18 cellular contexts compared by ENCODE assay signal in genomic region chr7:10956528-10956927, GRCh38. TPM values are rescaled to one million over a fixed set of nuclear protein-coding genes. Genes with fewer than 3 reads are reported as not detected.
DNase-seq lines count a peak whose midpoint lies in the region; ATAC-seq, FAIRE-seq and TF ChIP-seq lines count a peak whose summit lies in the region.
"Had no signal": no experiment of that assay in that cellular context is flagged by ENCODE, and none has a peak within 500 bp of the region (broad histone marks: within the 10 kb centered on the region; RNA-seq: fewer than 3 reads in every experiment).

No MANE protein-coding gene starts in this region.

- H3K9ac ChIP-seq in HepG2 (ENCODE audit: insufficient read depth, low read depth, low read length): peak overlapping the region; percentile 34; the same call in 1 of the 2 replicates
- H3K9ac ChIP-seq in mesenchymal stem cell (ENCODE audit: low read length): peak overlapping the region; percentile 16
- H3K9ac ChIP-seq: BLaER1 treated with 17β-estradiol and CSF1 and Interleukin-3, amounts not matched to agents 10 nM and 100 nM had no signal

- H2BK15ac ChIP-seq in mesenchymal stem cell (ENCODE audit: low read depth, poor library complexity, severe bottlenecking): no peak overlapping the region

- BruUV-seq in HepG2 (replicated peaks; lab: Mats Ljungman, UMichigan) (no TSS peak), Panc1 (replicated peaks; lab: Mats Ljungman, UMichigan) (no TSS peak), Caco-2 (replicated peaks; lab: Mats Ljungman, UMichigan) (no TSS peak)

- CTCF ChIA-PET in HepG2 (lab: Yijun Ruan, JAX; ENCODE audit: low intra/inter-chr PET ratio, low total read pairs) (no interaction called here), Panc1 (lab: Charles Lee) (no interaction called here), Caco-2 (lab: Charles Lee) (no interaction called here)

- TF ChIP-seq POLR2A in HepG2 (IDR thresholded peaks at IDR 0.05; ENCODE audit: insufficient read depth in 1 of 2, low read depth in 2 of 2, low read length in 2 of 2): no peak
- TF ChIP-seq POLR2A in right lobe of liver (IDR thresholded peaks at IDR 0.05): no peak

- H2BK120ac ChIP-seq in mesenchymal stem cell (ENCODE audit: low read depth, low read length): no peak overlapping the region

- H4K20me1 ChIP-seq in HepG2 (ENCODE audit: insufficient read depth, low read length): no peaks in the 10 kb centered on the region
- H4K20me1 ChIP-seq: BLaER1 treated with 17β-estradiol and CSF1 and Interleukin-3, amounts not matched to agents 10 nM and 100 nM had no signal

- H3K4me2 ChIP-seq in HepG2 (ENCODE audit: low read depth, low read length): peak overlapping the region; percentile 57
- H3K4me2 ChIP-seq in mesenchymal stem cell (ENCODE audit: low read length, poor library complexity, severe bottlenecking): no peak overlapping the region
- H3K4me2 ChIP-seq: BLaER1 treated with 17β-estradiol and CSF1 and Interleukin-3, amounts not matched to agents 10 nM and 100 nM had no signal

- no peak overlapping the region for H3K4me3 Mint-ChIP-seq in Caco-2 (ENCODE audit: unreplicated experiment)
- no peak overlapping the region for H3K4me3 Mint-ChIP-seq in natural killer cell treated with Interleukin-12 subunit alpha and Interleukin-12 subunit beta and Interleukin-15 and Interleukin-18, amount 100 ng/mL, for 72 hours
- H3K4me3 Mint-ChIP-seq in activated T-cell treated with anti-CD3 and anti-CD28 coated beads, Interleukin-2, amount 50 U/mL, for 24 hours: no peak overlapping the region
- H3K4me3 Mint-ChIP-seq: CD4-positive, CD25-positive, alpha-beta regulatory T cell had no signal

- ATAC-seq in HepG2: peak; percentile 78
- no peak for ATAC-seq in right lobe of liver
- ATAC-seq in Panc1: peak; percentile 82
- no peak for ATAC-seq in natural killer cell treated with Interleukin-12 subunit alpha and Interleukin-12 subunit beta and Interleukin-15 and Interleukin-18, amount 100 ng/mL, for 72 hours
- ATAC-seq: GM12878, HCT116 had no signal

- H3K9me3 ChIP-seq in HepG2 (ENCODE audit: low read length) (no peaks in the 10 kb centered on the region), right lobe of liver (no peaks in the 10 kb centered on the region), Panc1 (ENCODE audit: control insufficient read depth, insufficient read depth, low read depth, low read length) (no peaks in the 10 kb centered on the region), mesenchymal stem cell (ENCODE audit: control insufficient read depth, low read length) (no peaks in the 10 kb centered on the region), Caco-2 (peaks cover 11% of the 10 kb centered on the region)

- H3K27me3 ChIP-seq in HepG2 (ENCODE audit: control insufficient read depth in 1 of 2, insufficient read depth in 2 of 2, low read length in 2 of 2) (no peaks in the 10 kb centered on the region), right lobe of liver (no peaks in the 10 kb centered on the region), Panc1 (ENCODE audit: control insufficient read depth, insufficient read depth, low read length) (no peaks in the 10 kb centered on the region), mesenchymal stem cell (ENCODE audit: control insufficient read depth in 1 of 2, insufficient read depth in 1 of 2, low read length in 2 of 2) (no peaks in the 10 kb centered on the region), Caco-2 (replicated peaks; ENCODE audit: control insufficient read depth, insufficient read depth, low read length) (no peaks in the 10 kb centered on the region)
- H3K27me3 ChIP-seq: BLaER1 treated with 17β-estradiol and CSF1 and Interleukin-3, amounts not matched to agents 10 nM and 100 nM had no signal

- H2AFZ ChIP-seq in HepG2 (ENCODE audit: low read length): no peak overlapping the region
- no peak overlapping the region for H2AFZ ChIP-seq in mesenchymal stem cell (ENCODE audit: low read depth, low read length)

- peaks cover 26% of the 10 kb centered on the region for H3K4me1 ChIP-seq in HepG2 (ENCODE audit: insufficient read depth, low read length)
- H3K4me1 ChIP-seq in right lobe of liver: no peaks in the 10 kb centered on the region
- no peaks in the 10 kb centered on the region for H3K4me1 ChIP-seq in Panc1 (ENCODE audit: control insufficient read depth, insufficient read depth, low read length)
- no peaks in the 10 kb centered on the region for H3K4me1 ChIP-seq in mesenchymal stem cell (ENCODE audit: control insufficient read depth, insufficient read depth, low read depth, low read length)
- H3K4me1 ChIP-seq in Caco-2: no peaks in the 10 kb centered on the region

- H3K9me3 Mint-ChIP-seq in Caco-2 (ENCODE audit: unreplicated experiment): no peaks in the 10 kb centered on the region
- no peaks in the 10 kb centered on the region for H3K9me3 Mint-ChIP-seq in natural killer cell treated with Interleukin-12 subunit alpha and Interleukin-12 subunit beta and Interleukin-15 and Interleukin-18, amount 100 ng/mL, for 72 hours
- H3K9me3 Mint-ChIP-seq in activated T-cell treated with anti-CD3 and anti-CD28 coated beads, Interleukin-2, amount 50 U/mL, for 24 hours: peaks cover 3% of the 10 kb centered on the region

- H4K8ac ChIP-seq in mesenchymal stem cell (ENCODE audit: low read length): no peak overlapping the region

- H3K23ac ChIP-seq in mesenchymal stem cell (ENCODE audit: low read length in 2 of 2): no peak overlapping the region

- intact Hi-C loops in HepG2 (cut with micrococcal nuclease; ENCODE audit: unreplicated experiment) (no loop called here), right lobe of liver (cut with DNase I) (no loop called here), Panc1 (cut with micrococcal nuclease; ENCODE audit: unreplicated experiment) (no loop called here), Caco-2 (cut with micrococcal nuclease; ENCODE audit: unreplicated experiment) (no loop called here)

- H3K36me3 Mint-ChIP-seq in Caco-2 (ENCODE audit: insufficient read depth, unreplicated experiment): no peaks in the 10 kb centered on the region
- H3K36me3 Mint-ChIP-seq in natural killer cell treated with Interleukin-12 subunit alpha and Interleukin-12 subunit beta and Interleukin-15 and Interleukin-18, amount 100 ng/mL, for 72 hours: peaks cover 5% of the 10 kb centered on the region
- H3K36me3 Mint-ChIP-seq in activated T-cell treated with anti-CD3 and anti-CD28 coated beads, Interleukin-2, amount 50 U/mL, for 24 hours (ENCODE audit: low read depth): no peaks in the 10 kb centered on the region
- H3K36me3 Mint-ChIP-seq: CD4-positive, CD25-positive, alpha-beta regulatory T cell had no signal

- no peaks in the 10 kb centered on the region for H3K79me2 ChIP-seq in HepG2 (ENCODE audit: insufficient read depth, low read length)

- no peak overlapping the region for H4K91ac ChIP-seq in mesenchymal stem cell (ENCODE audit: low read length)

- H3K4me1 Mint-ChIP-seq in Caco-2 (ENCODE audit: low read depth, unreplicated experiment): peaks cover 9% of the 10 kb centered on the region
- H3K4me1 Mint-ChIP-seq in natural killer cell treated with Interleukin-12 subunit alpha and Interleukin-12 subunit beta and Interleukin-15 and Interleukin-18, amount 100 ng/mL, for 72 hours (ENCODE audit: low read depth in 2 of 2): no peaks in the 10 kb centered on the region
- H3K4me1 Mint-ChIP-seq in activated T-cell treated with anti-CD3 and anti-CD28 coated beads, Interleukin-2, amount 50 U/mL, for 24 hours (ENCODE audit: low read depth): no peaks in the 10 kb centered on the region

- no peaks in the 10 kb centered on the region for H3K79me1 ChIP-seq in mesenchymal stem cell (replicated peaks; ENCODE audit: low read length, poor library complexity, severe bottlenecking)

- no peak for TF ChIP-seq CTCF in HepG2 (CRISPR knock-in tag; IDR thresholded peaks at IDR 0.05)
- no peak for TF ChIP-seq CTCF in right lobe of liver (IDR thresholded peaks at IDR 0.05)
- no peak for TF ChIP-seq CTCF in Panc1 (IDR thresholded peaks at IDR 0.05)
- no peak for TF ChIP-seq CTCF in Caco-2 (IDR thresholded peaks at IDR 0.05; ENCODE audit: insufficient read depth in 1 of 2, low read depth in 1 of 2, low read length in 1 of 2, severe bottlenecking in 1 of 2, unreplicated experiment in 1 of 2)

- no peak for DNase-seq in HepG2 (ENCODE audit: low spot score)
- DNase-seq in right lobe of liver: no peak
- no peak for DNase-seq in Panc1 (ENCODE audit: low read depth, low spot score)
- no peak for DNase-seq in mesenchymal stem cell
- DNase-seq in Caco-2: no peak
- no peak for DNase-seq in natural killer cell treated with Interleukin-12 subunit alpha and Interleukin-12 subunit beta and Interleukin-15 and Interleukin-18, amount 100 ng/mL, for 72 hours (ENCODE audit: low spot score)
- no peak for DNase-seq in activated T-cell treated with anti-CD3 and anti-CD28 coated beads, Interleukin-2, amount 50 U/mL, for 24 hours
- DNase-seq: 8988T; ACHN; Calu3; CD4-positive, CD25-positive, alpha-beta regulatory T cell; DMS 273 treated with DMSO at 0.1 percent for 48 hours; KBM-7 had no signal

- no peak overlapping the region for H2AK5ac ChIP-seq in mesenchymal stem cell (ENCODE audit: low read length, severe bottlenecking)

- H3K18ac ChIP-seq in mesenchymal stem cell (ENCODE audit: low read depth in 1 of 2, low read length in 2 of 2): no peak overlapping the region

- TF ChIP-seq RAD21 in HepG2 (CRISPR knock-in tag; IDR thresholded peaks at IDR 0.05): no peak

- H3K36me3 ChIP-seq in HepG2 (replicated peaks in 1 of 2; ENCODE audit: control insufficient read depth in 1 of 2, insufficient read depth in 2 of 2, low read length in 2 of 2) (no peaks in the 10 kb centered on the region), right lobe of liver (no peaks in the 10 kb centered on the region), Panc1 (ENCODE audit: control insufficient read depth, insufficient read depth, low read length) (no peaks in the 10 kb centered on the region), mesenchymal stem cell (ENCODE audit: control insufficient read depth in 1 of 2, insufficient read depth in 2 of 2, low read depth in 1 of 2, low read length in 2 of 2) (no peaks in the 10 kb centered on the region), Caco-2 (ENCODE audit: control insufficient read depth, insufficient read depth, low read length) (no peaks in the 10 kb centered on the region)
- H3K36me3 ChIP-seq: BLaER1 treated with 17β-estradiol and CSF1 and Interleukin-3, amounts not matched to agents 10 nM and 100 nM had no signal

- POLR2A ChIA-PET in HepG2 (lab: Yijun Ruan, JAX): no interaction called here
- POLR2A ChIA-PET in Panc1 (lab: Charles Lee): no interaction called here
- POLR2A ChIA-PET in Caco-2 (lab: Charles Lee): no interaction called here

- no peak overlapping the region for H2BK12ac ChIP-seq in mesenchymal stem cell (ENCODE audit: low read length in 2 of 2)

- no peak overlapping the region for H2BK5ac ChIP-seq in mesenchymal stem cell (ENCODE audit: low read depth, low read length, poor library complexity, severe bottlenecking)

- 45% methylated on average over 4 of the region's 4 CpGs for WGBS in HepG2 (ENCODE audit: low lambda C conversion rate)
- WGBS in right lobe of liver (ENCODE audit: insufficient coverage, low coverage, low lambda C conversion rate, missing lambda C conversion rate): 93% methylated on average over 4 of the region's 4 CpGs
- WGBS in mesenchymal stem cell: 95% methylated on average over 4 of the region's 4 CpGs

- H3K4me3 ChIP-seq in HepG2 (replicated peaks in 1 of 3; ENCODE audit: insufficient read depth in 1 of 3, low read depth in 2 of 3, low read length in 3 of 3): peak overlapping the region in 2 of 3 experiments; percentile 33 to 40; a peak in 2 of 6 replicates
- H3K4me3 ChIP-seq in right lobe of liver: no peak overlapping the region
- H3K4me3 ChIP-seq in Panc1 (ENCODE audit: low read depth in 2 of 2, low read length in 2 of 2): peak overlapping the region in 1 of 2 experiments; percentile 11; a peak in 1 of 4 replicates
- H3K4me3 ChIP-seq in mesenchymal stem cell (ENCODE audit: insufficient read depth in 1 of 2, low read depth in 1 of 2, low read length in 2 of 2): no peak overlapping the region
- no peak overlapping the region for H3K4me3 ChIP-seq in Caco-2 (ENCODE audit: low read depth, low read length)
- H3K4me3 ChIP-seq: BLaER1 treated with 17β-estradiol and CSF1 and Interleukin-3, amounts not matched to agents 10 nM and 100 nM; GM12878 had no signal

- TF ChIP-seq EP300 in HepG2 (IDR thresholded peaks at IDR 0.05; ENCODE audit: low read depth in 2 of 2, low read length in 2 of 2): no peak
- TF ChIP-seq EP300 in HepG2 (CRISPR knock-in tag; IDR thresholded peaks at IDR 0.05; ENCODE audit: borderline replicate concordance): no peak

- H3K27ac ChIP-seq in HepG2 (ENCODE audit: extremely low read length, insufficient read depth, low read length): no peak overlapping the region
- H3K27ac ChIP-seq in right lobe of liver: no peak overlapping the region
- H3K27ac ChIP-seq in Panc1 (ENCODE audit: low read length): no peak overlapping the region; the same call in 1 of the 2 replicates
- no peak overlapping the region for H3K27ac ChIP-seq in mesenchymal stem cell (ENCODE audit: low read length, poor library complexity, severe bottlenecking)
- H3K27ac ChIP-seq: BLaER1 treated with 17β-estradiol and CSF1 and Interleukin-3, amounts not matched to agents 10 nM and 100 nM had no signal

- H3K14ac ChIP-seq in mesenchymal stem cell (ENCODE audit: low read length in 2 of 2): no peak overlapping the region

- H3K27me3 Mint-ChIP-seq in Caco-2 (ENCODE audit: insufficient read depth, unreplicated experiment): peaks cover 3% of the 10 kb centered on the region
- H3K27me3 Mint-ChIP-seq in natural killer cell treated with Interleukin-12 subunit alpha and Interleukin-12 subunit beta and Interleukin-15 and Interleukin-18, amount 100 ng/mL, for 72 hours: peaks cover 18 to 20% of the 10 kb centered on the region in 2 donors
- H3K27me3 Mint-ChIP-seq in activated T-cell treated with anti-CD3 and anti-CD28 coated beads, Interleukin-2, amount 50 U/mL, for 24 hours: peaks cover 22% of the 10 kb centered on the region

- no peak overlapping the region for H3K4ac ChIP-seq in mesenchymal stem cell (ENCODE audit: low read depth in 1 of 2, low read length in 2 of 2)

- in situ Hi-C loops in HepG2 (cut with HindIII; ENCODE audit: extremely low pct_ligation_motif_present, low pct_unique_long_range_greater_than_20kb): no loop called here
- in situ Hi-C loops in Panc1 (cut with HindIII; ENCODE audit: low pct_unique_long_range_greater_than_20kb, low sequenced_read_pairs): no loop called here

- no peak overlapping the region for H3K27ac Mint-ChIP-seq in Caco-2 (ENCODE audit: unreplicated experiment)
- no peak overlapping the region for H3K27ac Mint-ChIP-seq in natural killer cell treated with Interleukin-12 subunit alpha and Interleukin-12 subunit beta and Interleukin-15 and Interleukin-18, amount 100 ng/mL, for 72 hours
- no peak overlapping the region for H3K27ac Mint-ChIP-seq in activated T-cell treated with anti-CD3 and anti-CD28 coated beads, Interleukin-2, amount 50 U/mL, for 24 hours
- H3K27ac Mint-ChIP-seq: CD4-positive, CD25-positive, alpha-beta regulatory T cell had no signal

- no peak for FAIRE-seq in HepG2 (lab: Jason Lieb, UNC)
- FAIRE-seq: GM12878, H54, HTR-8/SVneo had no signal

RNA-seq across cellular contexts. Expression of gene PHF14, which starts 17.1 kb away (rescaled TPM):
- total RNA-seq in HepG2 (2016; rRNA removed; fragmentation: Illumina TruSeq; extraction: Trizol) (68.7 and 70.9 TPM in 2 replicates), right lobe of liver (10 to 100 TPM; 13.5 to 25.7 (median 16.7) TPM), Panc1 (2021; ENCODE audit: unreplicated experiment) (85.6 TPM), Caco-2 (2022) (40.6 and 41.6 TPM in 2 replicates)
- 31.3 and 38.5 TPM in 2 replicates for total RNA-seq in HepG2 (2016; cell fraction: cytosol; rRNA removed; fragmentation: Illumina TruSeq; extraction: Trizol; ENCODE audit: low read depth)
- total RNA-seq in HepG2 (2016; cell fraction: insoluble cytoplasmic fraction; rRNA removed; fragmentation: Illumina TruSeq; extraction: Trizol): 64.2 and 75.5 TPM in 2 replicates
- total RNA-seq in HepG2 (2016; cell fraction: membrane; rRNA removed; fragmentation: Illumina TruSeq; extraction: Trizol): 23.9 and 24.4 TPM in 2 replicates
- 135 and 151 TPM in 2 replicates for total RNA-seq in HepG2 (2016; cell fraction: nucleus; rRNA removed; fragmentation: Illumina TruSeq; extraction: Trizol)
- 17.2 and 18.9 TPM in 2 replicates for polyA plus RNA-seq in HepG2 (2011; rRNA removed)
- polyA plus RNA-seq in HepG2 (2011; cell fraction: cytosol; rRNA removed): 7.8 and 12.6 TPM in 2 replicates
- polyA plus RNA-seq in HepG2 (2011; cell fraction: nucleus; rRNA removed): 14.0 and 22.1 TPM in 2 replicates
- polyA plus RNA-seq in HepG2 (2012): 21.4 and 24.8 TPM in 2 replicates
- 4.1 and 4.2 TPM in 2 replicates for polyA plus RNA-seq in HepG2 (2016; cell fraction: cytosol; fragmentation: Illumina TruSeq; extraction: Trizol; ENCODE audit: low read depth)
- 59.1 and 71.5 TPM in 2 replicates for polyA plus RNA-seq in HepG2 (2016; cell fraction: insoluble cytoplasmic fraction; fragmentation: Illumina TruSeq; extraction: Trizol; ENCODE audit: low read depth)
- 7.1 and 7.7 TPM in 2 replicates for polyA plus RNA-seq in HepG2 (2016; cell fraction: membrane; fragmentation: Illumina TruSeq; extraction: Trizol; ENCODE audit: low read depth)
- polyA plus RNA-seq in HepG2 (2016; cell fraction: nucleus; fragmentation: Illumina TruSeq; extraction: Trizol; ENCODE audit: insufficient read depth, low read depth): 57.6 and 63.1 TPM in 2 replicates
- polyA minus RNA-seq in HepG2 (2011; rRNA and poly(A)+ RNA removed; ENCODE audit: low replicate concordance): 12.5 and 23.0 TPM in 2 replicates
- 10.9 and 16.9 TPM in 2 replicates for polyA minus RNA-seq in HepG2 (2011; cell fraction: cytosol; rRNA and poly(A)+ RNA removed)
- polyA minus RNA-seq in HepG2 (2011; cell fraction: nucleus; rRNA and poly(A)+ RNA removed): 221 and 230 TPM in 2 replicates
- 42.2 TPM for polyA plus RNA-seq in Panc1 (2012; ENCODE audit: insufficient read length)
- polyA plus RNA-seq in mesenchymal stem cell (2013, experiment 1 of 2): 31.7 TPM
- polyA plus RNA-seq in mesenchymal stem cell (2013, experiment 2 of 2): 34.3 TPM
- 10 to 100 TPM; 22.0 to 52.3 TPM for total RNA-seq in natural killer cell treated with Interleukin-12 subunit alpha and Interleukin-12 subunit beta and Interleukin-15 and Interleukin-18, amount 100 ng/mL, for 72 hours

Comparison
In these comparisons a context has a peak if more than half of its experiments do, and no peak if none do; other contexts are left out.
1. ATAC-seq: peak in HepG2 (single experiment) and Panc1 (single experiment); none in right lobe of liver (0 of 4) and natural killer cell treated with Interleukin-12 subunit alpha and Interleukin-12 subunit beta and Interleukin-15 and Interleukin-18, amount 100 ng/mL, for 72 hours (0 of 2).
2. H3K4me3 ChIP-seq: peak in HepG2 (2 of 3); none in right lobe of liver (0 of 3), mesenchymal stem cell (0 of 2) and Caco-2 (single experiment).